9 cellular contexts compared by ENCODE assay signal in the genomic region with DNA sequence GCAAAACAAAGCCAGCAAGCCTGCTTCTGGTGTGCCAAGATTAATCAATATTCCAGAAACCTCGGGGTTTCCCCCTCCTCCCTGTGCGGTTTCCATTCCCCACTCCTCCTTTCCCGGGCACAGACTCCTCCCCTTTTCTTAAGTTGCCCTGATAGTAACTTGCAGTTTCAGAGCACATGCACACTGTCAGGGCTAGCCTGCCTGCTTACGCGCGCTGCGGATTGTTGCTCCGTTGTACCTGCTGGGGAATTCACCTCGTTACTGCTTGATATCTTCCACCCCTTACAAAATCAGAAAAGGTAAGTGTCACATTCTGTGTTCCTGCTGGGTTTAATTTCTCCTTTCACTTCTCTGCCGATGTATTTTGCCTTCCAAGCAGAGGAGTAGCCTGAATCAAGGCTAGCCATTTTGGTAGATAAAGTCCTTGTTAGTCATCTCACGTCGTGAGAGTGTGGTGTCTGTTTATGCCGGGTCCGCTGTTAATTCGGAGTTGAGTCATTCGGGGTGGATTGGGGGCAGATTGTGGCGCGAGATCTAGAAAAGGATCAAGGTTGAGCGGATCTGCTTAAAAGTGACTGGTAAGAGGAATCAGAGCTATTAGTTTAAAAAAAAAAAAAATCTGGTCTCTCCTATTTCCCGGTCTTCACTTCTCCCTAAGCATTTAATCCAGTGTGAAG. TPM values are rescaled to one million over a fixed set of nuclear protein-coding genes. Genes with fewer than 3 reads are reported as not detected.
DNase-seq lines count a peak whose midpoint lies in the region; ATAC-seq, FAIRE-seq and TF ChIP-seq lines count a peak whose summit lies in the region.
"Had no signal": no experiment of that assay in that cellular context is flagged by ENCODE, and none has a peak within 500 bp of the region (broad histone marks: within the 10 kb centered on the region; RNA-seq: fewer than 3 reads in every experiment).

A gene (plus strand): TSS at position 170 of the 677 bp plus-strand sequence. CDS start 1,818 bp downstream, outside the sequence.

- 0 to 1% (median 1%) methylated on average over 20 of the region's 20 CpGs for WGBS in small intestine, 3 donors

- H3K36me3 ChIP-seq in Caco-2 (ENCODE audit: control insufficient read depth, insufficient read depth, low read length) = no peaks in the 10 kb centered on the region
- H3K36me3 ChIP-seq in bronchial epithelial cell (ENCODE audit: control insufficient read depth, insufficient read depth, low read length) = no peaks in the 10 kb centered on the region
- H3K36me3 ChIP-seq in small intestine (ENCODE audit: control insufficient read depth in 2 of 2, insufficient read depth in 2 of 2, low read length in 2 of 2) = no peaks in the 10 kb centered on the region

- no peak within 1 kb of the TSS for H3K27ac ChIP-seq in small intestine (ENCODE audit: low read depth in 1 of 2, low read length in 1 of 2)

- CTCF ChIA-PET in Caco-2 (lab: Charles Lee) = interaction anchor here (0.7 to 2.2 kb wide), 2 partner anchors 84 to 90 kb away, joined by 3 to 14 read pairs; no protein-coding TSS in a partner anchor

- intact Hi-C loops in Caco-2 (cut with micrococcal nuclease; ENCODE audit: unreplicated experiment) = loop anchor here (1.0 to 10.0 kb wide), 6 partner anchors 32 to 268 kb away; a partner anchor contains a TSS

- DNase-seq in Caco-2 = peak; percentile 83 to 87
- DNase-seq in RPMI7951 (ENCODE audit: low read depth) = peak; percentile 87
- peak; percentile 76 for DNase-seq in bronchial epithelial cell (ENCODE audit: low read depth)
- peak; percentile 73 for DNase-seq in iris pigment epithelial cell (ENCODE audit: low read depth)
- DNase-seq in small intestine = peak; percentile 65
- DNase-seq in NCI-H2171 treated with DMSO at 0.1 percent for 48 hours (lab: John Stamatoyannopoulos, UW) = no peak

- no peak for TF ChIP-seq CTCF in Caco-2 (IDR thresholded peaks at IDR 0.05; ENCODE audit: insufficient read depth in 1 of 2, low read depth in 1 of 2, low read length in 1 of 2, severe bottlenecking in 1 of 2, unreplicated experiment in 1 of 2)
- no peak for TF ChIP-seq CTCF in bronchial epithelial cell (IDR thresholded peaks at IDR 0.05; ENCODE audit: insufficient read depth, low read length, severe bottlenecking)

- ATAC-seq in GM19328 (IDR thresholded peaks at IDR 0.05; ENCODE audit: unreplicated experiment) (peak; percentile 78), HG03354 (IDR thresholded peaks at IDR 0.05; ENCODE audit: poor library complexity, severe bottlenecking, unreplicated experiment) (peak; percentile 87)

- TSS peak; percentile 75 for BruUV-seq in Caco-2 (replicated peaks; lab: Mats Ljungman, UMichigan)

- H3K4me3 Mint-ChIP-seq in Caco-2 (ENCODE audit: unreplicated experiment) = peak within 1 kb of the TSS; percentile 98

- FAIRE-seq in bronchial epithelial cell (lab: Jason Lieb, UNC) (peak; percentile 66), small intestine (lab: Jason Lieb, UNC) (no peak)
- FAIRE-seq: colon had no signal

- POLR2A ChIA-PET in Caco-2 (lab: Charles Lee) = no interaction called here

- H3K4me1 ChIP-seq in Caco-2 (peaks cover 55% of the 10 kb centered on the region), small intestine (ENCODE audit: control insufficient read depth in 2 of 2, insufficient read depth in 1 of 2, low read depth in 1 of 2, low read length in 1 of 2) (no peaks in the 10 kb centered on the region)

- no peaks in the 10 kb centered on the region for H3K9me3 Mint-ChIP-seq in Caco-2 (ENCODE audit: unreplicated experiment)

- H3K36me3 Mint-ChIP-seq in Caco-2 (ENCODE audit: insufficient read depth, unreplicated experiment) = peaks cover 55% of the 10 kb centered on the region

- H3K9me3 ChIP-seq in Caco-2 (no peaks in the 10 kb centered on the region), small intestine (ENCODE audit: control insufficient read depth, low read depth) (no peaks in the 10 kb centered on the region)

- H3K27me3 ChIP-seq in Caco-2 (replicated peaks; ENCODE audit: control insufficient read depth, insufficient read depth, low read length) (no peaks in the 10 kb centered on the region), bronchial epithelial cell (ENCODE audit: control insufficient read depth, insufficient read depth, low read length) (no peaks in the 10 kb centered on the region), small intestine (ENCODE audit: control insufficient read depth in 2 of 2, insufficient read depth in 2 of 2, low read length in 2 of 2) (peaks cover 0 to 2% of the 10 kb centered on the region in 2 donors)

- H3K4me3 ChIP-seq in Caco-2 (ENCODE audit: low read depth, low read length) (peak within 1 kb of the TSS; percentile 40), bronchial epithelial cell (ENCODE audit: low read depth, low read length) (peak within 1 kb of the TSS; percentile 58), small intestine (ENCODE audit: low read depth in 1 of 2, low read length in 2 of 2) (peak within 1 kb of the TSS in 1 of 2 donors; percentile 32)

- peaks cover 27% of the 10 kb centered on the region for H3K4me1 Mint-ChIP-seq in Caco-2 (ENCODE audit: low read depth, unreplicated experiment)

- H3K27me3 Mint-ChIP-seq in Caco-2 (ENCODE audit: insufficient read depth, unreplicated experiment) = no peaks in the 10 kb centered on the region

- H3K27ac Mint-ChIP-seq in Caco-2 (ENCODE audit: unreplicated experiment) = peak within 1 kb of the TSS; percentile 91

RNA-seq across cellular contexts. Expression of the gene that starts here (rescaled TPM):
- total RNA-seq in Caco-2 (2022) (178 and 195 TPM in 2 replicates), bronchial epithelial cell (1.7 and 3.4 TPM in 2 replicates)
- total RNA-seq in RPMI7951 (2014; rRNA removed; shearing (Covaris generic)) = 48.9 and 58.8 TPM in 2 replicates
- 1 to 10 TPM in 2 of 3 donors, under 1 TPM in 1; 0.89 to 4.8 (median 1.4) TPM for polyA plus RNA-seq in small intestine

Comparison
In these comparisons a context has a peak if more than half of its experiments do, and no peak if none do; other contexts are left out.
1. RNA of the gene that starts here (total RNA-seq): 178 to 195 TPM in Caco-2 and 48.9 to 58.8 TPM in RPMI7951; 1.7 to 3.4 TPM in bronchial epithelial cell; every median in the first group is over 10 times any median in the second.